8 cellular contexts compared by ENCODE assay signal in genomic region chr4:53653484-53654053, GRCh38.
DNase-seq lines count a peak whose midpoint lies in the region; ATAC-seq and TF ChIP-seq lines count a peak whose summit lies in the region.
"Had no signal": no experiment of that assay in that cellular context is flagged by ENCODE, and none has a peak within 500 bp of the region (broad histone marks: within the 10 kb centered on the region; RNA-seq: fewer than 3 reads in every experiment).

No MANE protein-coding gene starts in this region.

- no peaks in the 10 kb centered on the region for H3K27me3 ChIP-seq in mesendoderm (ENCODE audit: insufficient read depth, low read length, poor library complexity)

- intact Hi-C loops in activated CD4-positive, alpha-beta T cell treated with anti-CD3 and anti-CD28 coated beads, Interleukin-2, amount 10 ng/mL, durations not matched to agents 24 days and 14 days (cut with micrococcal nuclease) = no loop called here

- TF ChIP-seq CTCF in mesothelial cell of epicardium (IDR thresholded peaks at IDR 0.05; ENCODE audit: unreplicated experiment) = no peak

- H3K4me1 ChIP-seq in mesendoderm (ENCODE audit: control insufficient read depth, low read depth, low read length) = no peaks in the 10 kb centered on the region

- H3K79me2 ChIP-seq in mesendoderm (ENCODE audit: control insufficient read depth, insufficient read depth, low read length) = no peaks in the 10 kb centered on the region

- no peak overlapping the region for H3K27ac ChIP-seq in mesendoderm (ENCODE audit: low read depth, low read length)
- H3K27ac ChIP-seq: SK-N-MC had no signal

- H3K4ac ChIP-seq in mesendoderm (ENCODE audit: low read depth, low read length) = no peak overlapping the region

- no peak overlapping the region for H3K23ac ChIP-seq in mesendoderm (ENCODE audit: low read length)

- H3K4me1 Mint-ChIP-seq in activated CD4-positive, alpha-beta T cell treated with anti-CD3 and anti-CD28 coated beads, Interleukin-2, amount 10 ng/mL, durations not matched to agents 24 days and 14 days = no peaks in the 10 kb centered on the region
- H3K4me1 Mint-ChIP-seq in mesothelial cell of epicardium = peaks cover 27% of the 10 kb centered on the region

- no peak overlapping the region for H2AK5ac ChIP-seq in mesendoderm (ENCODE audit: low read length)

- no peak overlapping the region for H3K4me3 ChIP-seq in mesendoderm (ENCODE audit: low read length)
- H3K4me3 ChIP-seq: SK-N-MC had no signal

- H3K56ac ChIP-seq in mesendoderm (ENCODE audit: low read length) = no peak overlapping the region

- H3K79me1 ChIP-seq in mesendoderm (ENCODE audit: low read length) = no peaks in the 10 kb centered on the region

- H3K4me3 Mint-ChIP-seq in activated CD4-positive, alpha-beta T cell treated with anti-CD3 and anti-CD28 coated beads, Interleukin-2, amount 10 ng/mL, durations not matched to agents 24 days and 14 days = no peak overlapping the region
- H3K4me3 Mint-ChIP-seq in mesothelial cell of epicardium = no peak overlapping the region

- H2BK120ac ChIP-seq in mesendoderm (ENCODE audit: low read depth, low read length) = no peak overlapping the region

- no peak overlapping the region for H4K8ac ChIP-seq in mesendoderm (ENCODE audit: low read depth, low read length)

- ATAC-seq in GM19043 (IDR thresholded peaks at IDR 0.05; ENCODE audit: low read depth, unreplicated experiment) = peak; percentile 63
- peak; percentile 71 for ATAC-seq in HG03342 (IDR thresholded peaks at IDR 0.05; ENCODE audit: unreplicated experiment)

- no peak overlapping the region for H3K18ac ChIP-seq in mesendoderm (ENCODE audit: low read length)

- H4K5ac ChIP-seq in mesendoderm (ENCODE audit: low read length) = no peak overlapping the region

- H3K4me2 ChIP-seq in mesendoderm (ENCODE audit: low read length) = no peak overlapping the region

- no peaks in the 10 kb centered on the region for H3K36me3 Mint-ChIP-seq in activated CD4-positive, alpha-beta T cell treated with anti-CD3 and anti-CD28 coated beads, Interleukin-2, amount 10 ng/mL, durations not matched to agents 24 days and 14 days (ENCODE audit: low read depth)
- no peaks in the 10 kb centered on the region for H3K36me3 Mint-ChIP-seq in mesothelial cell of epicardium

- DNase-seq in SHP77 treated with DMSO at 0.1 percent for 48 hours (lab: John Stamatoyannopoulos, UW) (peak; percentile 98), mesendoderm (peak; percentile 31), T-helper 9 cell (no peak), mesothelial cell of epicardium (ENCODE audit: low spot score in 2 of 2, unreplicated experiment in 2 of 2) (no peak)
- no peak for DNase-seq in activated CD4-positive, alpha-beta T cell treated with anti-CD3 and anti-CD28 coated beads, Interleukin-2, amount 10 ng/mL, durations not matched to agents 24 days and 14 days

- no peak overlapping the region for H2BK15ac ChIP-seq in mesendoderm (replicated peaks; ENCODE audit: low read depth)

- no peaks in the 10 kb centered on the region for H3K9me3 Mint-ChIP-seq in activated CD4-positive, alpha-beta T cell treated with anti-CD3 and anti-CD28 coated beads, Interleukin-2, amount 10 ng/mL, durations not matched to agents 24 days and 14 days
- no peaks in the 10 kb centered on the region for H3K9me3 Mint-ChIP-seq in mesothelial cell of epicardium

- no peaks in the 10 kb centered on the region for H3K27me3 Mint-ChIP-seq in activated CD4-positive, alpha-beta T cell treated with anti-CD3 and anti-CD28 coated beads, Interleukin-2, amount 10 ng/mL, durations not matched to agents 24 days and 14 days
- no peaks in the 10 kb centered on the region for H3K27me3 Mint-ChIP-seq in mesothelial cell of epicardium (ENCODE audit: low read depth)

- no peaks in the 10 kb centered on the region for H3K36me3 ChIP-seq in mesendoderm (ENCODE audit: control insufficient read depth, insufficient read depth, low read length)

- no peak overlapping the region for H3K9ac ChIP-seq in mesendoderm (ENCODE audit: low read length)

- H3K27ac Mint-ChIP-seq in activated CD4-positive, alpha-beta T cell treated with anti-CD3 and anti-CD28 coated beads, Interleukin-2, amount 10 ng/mL, durations not matched to agents 24 days and 14 days = no peak overlapping the region
- H3K27ac Mint-ChIP-seq in mesothelial cell of epicardium = no peak overlapping the region

- no CpG with 5 or more reads among the region's 6 CpGs for WGBS in mesendoderm (ENCODE audit: extremely low coverage, insufficient coverage, low lambda C conversion rate)

- no peak overlapping the region for H2BK5ac ChIP-seq in mesendoderm (ENCODE audit: low read length)

Comparison
In these comparisons a context has a peak if more than half of its experiments do, and no peak if none do; other contexts are left out.
1. DNase-seq: peak in SHP77 treated with DMSO at 0.1 percent for 48 hours (single experiment) and mesendoderm (single experiment); none in T-helper 9 cell (single experiment), activated CD4-positive, alpha-beta T cell treated with anti-CD3 and anti-CD28 coated beads, Interleukin-2, amount 10 ng/mL, durations not matched to agents 24 days and 14 days (single experiment) and mesothelial cell of epicardium (0 of 2).